11 cellular contexts compared by ENCODE assay signal in the genomic region with DNA sequence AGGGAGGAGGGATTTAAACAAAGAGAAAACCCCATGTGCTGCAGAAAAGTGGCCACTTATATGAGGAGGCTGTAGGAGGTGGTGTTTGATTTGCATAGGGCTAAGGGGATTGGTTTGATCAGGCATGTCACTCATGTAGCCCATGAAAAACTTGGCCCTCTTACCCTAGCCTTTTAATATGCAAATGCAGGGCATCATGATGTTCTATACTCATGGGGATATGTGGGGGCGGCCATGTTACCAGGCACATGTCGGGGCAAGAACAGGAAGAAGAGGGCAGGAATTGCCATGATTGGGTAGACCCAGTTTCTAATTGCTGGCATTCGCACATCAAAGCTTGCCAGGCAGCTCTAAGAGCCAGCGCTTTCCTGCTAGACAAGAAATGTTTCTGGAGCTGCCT. TPM values are rescaled to one million over a fixed set of nuclear protein-coding genes. Genes with fewer than 3 reads are reported as not detected.
DNase-seq lines count a peak whose midpoint lies in the region; ATAC-seq and TF ChIP-seq lines count a peak whose summit lies in the region.
"Had no signal": no experiment of that assay in that cellular context is flagged by ENCODE, and none has a peak within 500 bp of the region (broad histone marks: within the 10 kb centered on the region; RNA-seq: fewer than 3 reads in every experiment).

No MANE protein-coding gene starts in this region.

- H4K8ac ChIP-seq in neuronal stem cell (ENCODE audit: low read depth, low read length): no peak overlapping the region

- 12% methylated on average over 4 of the region's 4 CpGs for WGBS in mammary epithelial cell (ENCODE audit: low coverage, missing lambda C conversion rate)
- no CpG with 5 or more reads among the region's 4 CpGs for WGBS in neuronal stem cell (ENCODE audit: extremely low coverage in 2 of 2, insufficient read length in 2 of 2, insufficient replicate concordance in 1 of 2), 2 donors

- no peak overlapping the region for H2AK5ac ChIP-seq in neuronal stem cell (ENCODE audit: low read depth, low read length)

- peak overlapping the region; percentile 67 for H2AFZ ChIP-seq in mammary epithelial cell (ENCODE audit: low read depth, low read length)
- peak overlapping the region; percentile 19 for H2AFZ ChIP-seq in neuronal stem cell (ENCODE audit: low read length)

- no peak overlapping the region for H2BK120ac ChIP-seq in neuronal stem cell (ENCODE audit: low read depth, low read length)

- dilution Hi-C loops in mammary epithelial cell (cut with HindIII; ENCODE audit: low sequenced_read_pairs): no loop called here

- no peak overlapping the region for H2BK5ac ChIP-seq in neuronal stem cell (ENCODE audit: low read length)

- H3K27me3 ChIP-seq in mammary epithelial cell (ENCODE audit: insufficient read depth, low read length) (no peaks in the 10 kb centered on the region), neuronal stem cell (ENCODE audit: control insufficient read depth in 3 of 3, insufficient read depth in 3 of 3, low read depth in 1 of 3, low read length in 3 of 3) (no peaks in the 10 kb centered on the region), WERI-Rb-1 (ENCODE audit: insufficient read depth, low read depth, severe bottlenecking) (no peaks in the 10 kb centered on the region)
- H3K27me3 ChIP-seq: upper lobe of left lung had no signal

- BruUV-seq in mammary epithelial cell (replicated peaks; lab: Mats Ljungman, UMichigan): no TSS peak

- H3K4me1 ChIP-seq in mammary epithelial cell (ENCODE audit: insufficient read depth, low read length): peaks cover 44% of the 10 kb centered on the region
- peaks cover 7 to 26% of the 10 kb centered on the region in 2 donors for H3K4me1 ChIP-seq in neuronal stem cell (ENCODE audit: control insufficient read depth in 2 of 2, insufficient read depth in 1 of 2, low read depth in 1 of 2, low read length in 2 of 2)

- ATAC-seq in HG02973 (IDR thresholded peaks at IDR 0.05; ENCODE audit: unreplicated experiment) (no peak), GM18909 (IDR thresholded peaks at IDR 0.05; ENCODE audit: poor library complexity, unreplicated experiment) (no peak), HG03196 (IDR thresholded peaks at IDR 0.05; ENCODE audit: unreplicated experiment) (no peak)
- ATAC-seq: Right ventricle myocardium inferior had no signal

- no peak overlapping the region for H3K18ac ChIP-seq in neuronal stem cell (ENCODE audit: low read length)

- H4K91ac ChIP-seq in neuronal stem cell (ENCODE audit: low read depth, low read length, poor library complexity): no peak overlapping the region

- no peaks in the 10 kb centered on the region for H3K36me3 ChIP-seq in mammary epithelial cell (ENCODE audit: insufficient read depth, low read length)
- H3K36me3 ChIP-seq in neuronal stem cell (replicated peaks in 1 of 2; ENCODE audit: control insufficient read depth in 2 of 2, insufficient read depth in 2 of 2, low read length in 2 of 2): no peaks in the 10 kb centered on the region
- H3K36me3 ChIP-seq in WERI-Rb-1: no peaks in the 10 kb centered on the region
- H3K36me3 ChIP-seq: upper lobe of left lung had no signal

- no peak overlapping the region for H3K9ac ChIP-seq in mammary epithelial cell (ENCODE audit: insufficient read depth, low read length)
- no peak overlapping the region for H3K9ac ChIP-seq in neuronal stem cell (ENCODE audit: low read depth, low read length, poor library complexity)

- H2BK12ac ChIP-seq in neuronal stem cell (ENCODE audit: low read length): no peak overlapping the region

- H4K20me1 ChIP-seq in mammary epithelial cell (ENCODE audit: insufficient read depth, low read length): no peaks in the 10 kb centered on the region

- in situ Hi-C loops in mammary epithelial cell (cut with MboI; ENCODE audit: low sequenced_read_pairs in 2 of 2): no loop called here

- CTCF ChIA-PET in mammary epithelial cell (lab: Charles Lee; ENCODE audit: low non-redundant PET): no interaction called here

- no peak overlapping the region for H3K23ac ChIP-seq in neuronal stem cell (ENCODE audit: low read depth, low read length, poor library complexity)

- peak overlapping the region; percentile 65 for H3K4me2 ChIP-seq in mammary epithelial cell (ENCODE audit: insufficient read depth, low read depth, low read length)
- H3K4me2 ChIP-seq in neuronal stem cell (ENCODE audit: insufficient read depth, low read length, poor library complexity, severe bottlenecking): no peak overlapping the region

- no peak overlapping the region for H3K4ac ChIP-seq in neuronal stem cell (ENCODE audit: low read length)

- H2BK15ac ChIP-seq in neuronal stem cell (ENCODE audit: low read length): no peak overlapping the region

- H3K4me3 ChIP-seq in mammary epithelial cell (replicated peaks in 1 of 3; ENCODE audit: insufficient read depth in 1 of 3, low read depth in 2 of 3, low read length in 3 of 3) (no peak overlapping the region), neuronal stem cell (ENCODE audit: low read length in 2 of 2) (no peak overlapping the region), WERI-Rb-1 (ENCODE audit: low read depth, low read length) (no peak overlapping the region)
- H3K4me3 ChIP-seq: upper lobe of left lung had no signal

- H3K9me3 ChIP-seq in mammary epithelial cell (replicated peaks; ENCODE audit: insufficient read depth, low read length) (no peaks in the 10 kb centered on the region), neuronal stem cell (replicated peaks in 1 of 2; ENCODE audit: control insufficient read depth in 2 of 2, insufficient read depth in 1 of 2, low read depth in 1 of 2, low read length in 2 of 2) (peaks cover 0 to 4% of the 10 kb centered on the region in 2 donors), WERI-Rb-1 (ENCODE audit: severe bottlenecking) (no peaks in the 10 kb centered on the region)
- H3K9me3 ChIP-seq: upper lobe of left lung had no signal

- H3K79me1 ChIP-seq in neuronal stem cell (ENCODE audit: low read depth, low read length): no peaks in the 10 kb centered on the region

- peak overlapping the region; percentile 71 for H3K27ac ChIP-seq in mammary epithelial cell (ENCODE audit: insufficient read depth, low read depth, low read length)
- no peak overlapping the region for H3K27ac ChIP-seq in neuronal stem cell (replicated peaks; ENCODE audit: low read length)
- no peak overlapping the region for H3K27ac ChIP-seq in WERI-Rb-1

- no peaks in the 10 kb centered on the region for H3K79me2 ChIP-seq in mammary epithelial cell (ENCODE audit: insufficient read depth, low read length)

- intact Hi-C loops in mammary epithelial cell (cut with micrococcal nuclease): loop anchor here (10.0 kb wide), 1 partner anchor 364 kb away; the partner anchor contains the start of gene YBX3

- TF ChIP-seq CTCF in mammary epithelial cell (conservative IDR thresholded peaks at IDR 0.05 in 1 of 2, IDR thresholded peaks at IDR 0.05 in 1 of 2; ENCODE audit: extremely low read depth in 1 of 2, insufficient read depth in 1 of 2, low read depth in 1 of 2, low read length in 2 of 2) (no peak), WERI-Rb-1 (IDR thresholded peaks at IDR 0.05; ENCODE audit: low read depth, low read length) (no peak)

- peak; percentile 40 for DNase-seq in DMS53 treated with DMSO at 0.1 percent for 48 hours (lab: John Stamatoyannopoulos, UW; ENCODE audit: unreplicated experiment)
- DNase-seq in NCI-H146 treated with DMSO at 0.1 percent for 48 hours (lab: John Stamatoyannopoulos, UW; ENCODE audit: unreplicated experiment): peak; percentile 68
- DNase-seq in mammary epithelial cell: peak; percentile 90
- no peak for DNase-seq in neuronal stem cell (ENCODE audit: low spot score)
- DNase-seq in WERI-Rb-1: no peak
- DNase-seq: dermis blood vessel endothelial cell, upper lobe of left lung had no signal

- H3K14ac ChIP-seq in neuronal stem cell (ENCODE audit: low read length): no peak overlapping the region

RNA-seq across cellular contexts. Expression of gene KLRK1, which starts 28.8 kb away (rescaled TPM):
- not detected for total RNA-seq in mammary epithelial cell
- not detected for polyA plus RNA-seq in mammary epithelial cell
- not detected for polyA minus RNA-seq in mammary epithelial cell
- polyA plus RNA-seq in neuronal stem cell (2013, experiment 1 of 2): not detected
- polyA plus RNA-seq in neuronal stem cell (2013, experiment 2 of 2): not detected
- total RNA-seq: dermis blood vessel endothelial cell had no signal

RNA-seq across cellular contexts. Expression of gene KLRC4, which starts 48.5 kb away (rescaled TPM):
- not detected for total RNA-seq in mammary epithelial cell
- polyA plus RNA-seq in mammary epithelial cell: not detected
- polyA minus RNA-seq in mammary epithelial cell: not detected
- polyA plus RNA-seq in neuronal stem cell (2013, experiment 1 of 2): not detected
- not detected for polyA plus RNA-seq in neuronal stem cell (2013, experiment 2 of 2)
- total RNA-seq: dermis blood vessel endothelial cell, Right ventricle myocardium inferior had no signal

RNA-seq across cellular contexts. Expression of gene KLRD1, which starts 53.4 kb away (rescaled TPM):
- total RNA-seq in mammary epithelial cell: under 1 TPM in 1 of 2 donors, not detected in 1; 0.33 TPM
- not detected for polyA plus RNA-seq in mammary epithelial cell
- polyA minus RNA-seq in mammary epithelial cell: not detected
- 0.08 TPM for polyA plus RNA-seq in neuronal stem cell (2013, experiment 1 of 2)
- 0.08 TPM for polyA plus RNA-seq in neuronal stem cell (2013, experiment 2 of 2)

RNA-seq across cellular contexts. Expression of gene KLRC3, which starts 59.3 kb away (rescaled TPM):
- not detected for total RNA-seq in mammary epithelial cell
- polyA plus RNA-seq in mammary epithelial cell: not detected
- not detected for polyA minus RNA-seq in mammary epithelial cell
- polyA plus RNA-seq in neuronal stem cell (2013, experiment 1 of 2): not detected
- polyA plus RNA-seq in neuronal stem cell (2013, experiment 2 of 2): not detected
- total RNA-seq: dermis blood vessel endothelial cell, Right ventricle myocardium inferior had no signal

Comparison
In these comparisons a context has a peak if more than half of its experiments do, and no peak if none do; other contexts are left out.
1. DNase-seq: peak in DMS53 treated with DMSO at 0.1 percent for 48 hours (single experiment), NCI-H146 treated with DMSO at 0.1 percent for 48 hours (single experiment) and mammary epithelial cell (single experiment); none in neuronal stem cell (single experiment) and WERI-Rb-1 (single experiment).